In the genomic region with DNA sequence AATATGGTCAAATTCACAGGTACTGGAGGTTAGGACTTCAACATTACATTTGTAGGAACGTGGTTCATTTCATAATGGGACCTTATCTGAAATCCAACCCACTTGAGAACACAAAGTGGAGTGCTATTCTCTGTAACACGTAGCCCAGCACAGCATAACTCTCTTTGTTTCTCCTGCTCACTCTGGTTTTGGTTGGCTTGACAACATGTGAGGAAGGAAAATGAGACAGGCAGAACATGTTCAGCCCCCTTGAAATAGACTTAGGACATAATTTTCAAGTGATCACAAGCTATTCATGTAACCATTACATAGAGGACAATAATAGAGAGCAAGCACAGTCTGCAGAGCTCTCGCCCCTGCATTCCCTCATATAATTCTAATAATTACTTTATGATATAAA, we compare ENCODE assay signal across 27 cellular contexts.
"Had no signal": no experiment of that assay in that cellular context is flagged by ENCODE, and none has a peak within 500 bp of the region (broad histone marks: within the 10 kb centered on the region; RNA-seq: fewer than 3 reads in every experiment).

No MANE protein-coding gene starts in this region.

- FAIRE-seq: endometrium, endothelial cell of umbilical vein had no signal

- ATAC-seq: activated CD4-positive, alpha-beta T cell treated with anti-CD3 and anti-CD28 coated beads for 36 hours; activated CD8-positive, alpha-beta memory T cell treated with anti-CD3 and anti-CD28 coated beads, Interleukin-2, amount 10 ng/mL, durations not matched to agents 7 days and 5 days; activated CD8-positive, alpha-beta T cell treated with anti-CD3 and anti-CD28 coated beads, Interleukin-2, amount 10 ng/mL, durations not matched to agents 7 days and 5 days; activated naive CD8-positive, alpha-beta T cell treated with anti-CD3 and anti-CD28 coated beads, Interleukin-2, amount 50 U/mL, for 24 hours; body of pancreas; gastroesophageal sphincter had no signal

- DNase-seq: activated CD4-positive, alpha-beta memory T cell treated with anti-CD3 and anti-CD28 coated beads for 36 hours; activated CD4-positive, alpha-beta T cell treated with anti-CD3 and anti-CD28 coated beads for 36 hours; activated CD4-positive, alpha-beta T cell treated with anti-CD3 and anti-CD28 coated beads, Interleukin-2, amount 10 ng/mL, durations not matched to agents 24 days and 14 days; activated CD4-positive, CD25-positive, alpha-beta regulatory T cell; activated CD4-positive, CD25-positive, alpha-beta regulatory T cell treated with anti-CD3 and anti-CD28 coated beads, Interleukin-2, amount 50 U/mL, for 72 hours; activated CD8-positive, alpha-beta memory T cell treated with anti-CD3 and anti-CD28 coated beads, Interleukin-2, amount 10 ng/mL, durations not matched to agents 7 days and 5 days; activated CD8-positive, alpha-beta memory T cell treated with anti-CD3 and anti-CD28 coated beads, Interleukin-2, amount 50 U/mL, for 4 hours; activated CD8-positive, alpha-beta T cell treated with anti-CD3 and anti-CD28 coated beads, Interleukin-2, amount 10 ng/mL, durations not matched to agents 7 days and 5 days; activated effector memory CD4-positive, alpha-beta T cell treated with anti-CD3 and anti-CD28 coated beads, Interleukin-2, amount 50 U/mL, for 16 hours; activated naive CD4-positive, alpha-beta T cell treated with anti-CD3 and anti-CD28 coated beads for 36 hours; activated naive CD8-positive, alpha-beta T cell treated with anti-CD3 and anti-CD28 coated beads for 36 hours; activated naive CD8-positive, alpha-beta T cell treated with anti-CD3 and anti-CD28 coated beads, Interleukin-2, amount 50 U/mL, for 24 hours; activated T-cell treated with anti-CD3 and anti-CD28 coated beads, Interleukin-2, amount 50 U/mL, for 1 hour; activated T-cell treated with anti-CD3 and anti-CD28 coated beads, Interleukin-2, amount 50 U/mL, for 48 hours; adrenal gland; aorta; body of pancreas; central memory CD4-positive, alpha-beta T cell; cerebellar nuclear complex; colonic mucosa; effector CD8-positive, alpha-beta T cell; esophagus squamous epithelium; foreskin melanocyte; T-helper 2 cell had no signal
